Comparison of ENCODE assay signal across 8 cellular contexts in the genomic region with DNA sequence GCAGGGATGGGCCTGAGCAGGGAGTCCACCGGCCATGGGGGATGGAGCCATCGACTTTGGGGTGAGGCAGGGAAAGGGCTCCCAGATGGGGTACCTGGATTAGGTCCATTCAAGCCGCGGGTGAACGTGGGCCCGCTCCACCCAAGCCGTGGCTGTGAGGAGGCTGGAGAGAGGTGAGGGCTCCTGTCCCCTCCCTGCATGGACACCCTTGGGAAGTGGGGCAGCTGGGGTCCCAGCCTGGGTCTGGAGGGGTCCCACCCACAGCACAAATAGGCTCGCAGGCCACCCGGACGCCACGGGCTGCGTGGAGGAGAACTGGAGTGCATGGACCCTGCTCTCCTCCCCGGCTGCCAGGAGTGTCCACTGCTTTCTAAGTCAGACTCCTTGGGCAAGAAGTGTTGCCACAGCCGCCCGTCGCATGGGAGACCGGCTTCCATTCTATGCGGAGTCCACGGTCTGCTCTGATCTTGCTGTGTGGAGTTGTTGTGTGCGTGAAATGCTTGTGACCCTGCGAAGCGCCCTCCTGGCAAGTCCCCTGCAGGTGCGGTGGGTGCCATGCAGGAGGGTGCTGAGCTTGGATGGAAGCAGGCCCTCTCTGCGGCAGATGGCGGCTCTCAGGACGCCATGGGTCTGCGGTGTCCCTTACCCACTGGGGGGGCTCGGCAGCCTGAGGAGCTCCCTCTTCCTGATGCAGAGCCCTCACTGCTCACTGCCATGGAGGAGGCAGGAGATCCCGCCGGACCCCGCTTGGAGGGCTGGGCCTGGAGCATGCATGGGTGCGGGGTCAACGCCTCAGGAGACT.
DNase-seq lines count a peak whose midpoint lies in the region; TF ChIP-seq lines count a peak whose summit lies in the region.

No MANE protein-coding gene starts in this region.

- TF ChIP-seq CTCF in GM06990 (IDR thresholded peaks at IDR 0.05; ENCODE audit: insufficient read depth, low read length, poor library complexity, severe bottlenecking) (no peak), fibroblast of mammary gland (conservative IDR thresholded peaks at IDR 0.05; ENCODE audit: control insufficient read depth, insufficient read depth, low read depth, low read length) (no peak)

- H3K27me3 ChIP-seq in GM06990 (replicated peaks; ENCODE audit: control insufficient read depth, insufficient read depth, low read length), result no peaks in the 10 kb centered on the region

- DNase-seq in GM06990 (ENCODE audit: extremely low read depth, insufficient read length) (no peak), SK-N-MC (ENCODE audit: low read depth, low spot score) (no peak), fibroblast of mammary gland (ENCODE audit: low read depth) (no peak), retina (peak; percentile 15), kidney tubule cell (ENCODE audit: low spot score) (no peak), GDM1 (lab: John Stamatoyannopoulos, UW) (no peak), NCI-H748 (lab: John Stamatoyannopoulos, UW; ENCODE audit: unreplicated experiment) (no peak), inferior parietal cortex (ENCODE audit: extremely low spot score) (no peak)

- H3K4me3 ChIP-seq in GM06990 (replicated peaks; ENCODE audit: low read depth, low read length), result peak overlapping the region; percentile 84
- H3K4me3 ChIP-seq in SK-N-MC, result peak overlapping the region; percentile 96
- H3K4me3 ChIP-seq in fibroblast of mammary gland (ENCODE audit: control insufficient read depth, low read depth, low read length), result peak overlapping the region; percentile 76

- H3K36me3 ChIP-seq in GM06990 (ENCODE audit: control insufficient read depth, insufficient read depth, low read length) (peaks cover 10% of the 10 kb centered on the region), SK-N-MC (ENCODE audit: insufficient read depth, low read length) (peaks cover 29% of the 10 kb centered on the region)

- peak overlapping the region; percentile 94; the same call in 1 of the 2 replicates for H3K27ac ChIP-seq in SK-N-MC

- H3K9ac ChIP-seq in SK-N-MC (ENCODE audit: insufficient read length), result peak overlapping the region; percentile 99

- no peaks in the 10 kb centered on the region for H3K9me3 ChIP-seq in SK-N-MC (ENCODE audit: low read depth, low read length)
